ENCODE assay signal across 10 cellular contexts in the genomic region with DNA sequence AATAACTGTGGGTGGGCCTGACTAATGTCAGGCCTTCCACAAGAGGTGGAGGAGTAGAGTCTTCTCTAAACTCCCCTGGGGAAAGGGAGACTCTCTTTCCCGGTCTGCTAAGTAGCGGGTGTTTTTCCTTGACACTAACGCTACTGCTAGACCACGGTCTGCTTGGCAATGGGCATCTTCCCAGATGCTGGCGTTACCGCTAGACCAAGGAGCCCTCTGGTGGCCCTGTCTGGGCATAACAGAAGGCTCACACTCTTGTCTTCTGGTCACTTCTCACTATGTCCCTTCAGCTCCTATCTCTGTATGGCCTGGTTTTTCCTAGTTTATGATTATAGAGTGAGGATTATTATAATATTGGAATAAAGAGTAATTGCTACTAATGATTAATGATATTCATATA. TPM values are rescaled to one million over a fixed set of nuclear protein-coding genes. Genes with fewer than 3 reads are reported as not detected.
A peak's percentile ranks its signal among the peaks of the same experiment; 100 is the strongest.
DNase-seq lines count a peak whose midpoint lies in the region; ATAC-seq, FAIRE-seq and TF ChIP-seq lines count a peak whose summit lies in the region.
"Not testable (repeated sequence)": the region's sequence is repeated elsewhere in the genome, so short reads cannot be mapped to it uniquely, and the experiment has no call there.
"Had no signal": no experiment of that assay in that cellular context is flagged by ENCODE, and none has a peak within 500 bp of the region (broad histone marks: within the 10 kb centered on the region; RNA-seq: fewer than 3 reads in every experiment).

No MANE protein-coding gene starts in this region.

- not testable (repeated sequence) for TF ChIP-seq POLR2A in A549 (IDR thresholded peaks at IDR 0.05; ENCODE audit: low read length)

- TF ChIP-seq EP300 in A549 (IDR thresholded peaks at IDR 0.05): not testable (repeated sequence)

- H3K27ac Mint-ChIP-seq in WTC11; neural crest cell (ENCODE audit: unreplicated experiment): not testable (repeated sequence)

- TF ChIP-seq CTCF in A549 (IDR thresholded peaks at IDR 0.05): peak; percentile 34; the same call in 1 of the 3 replicates
- peak; percentile 48 for TF ChIP-seq CTCF in HFF-Myc (IDR thresholded peaks at IDR 0.05; ENCODE audit: low read depth, low read length, missing control alignments)
- TF ChIP-seq CTCF in WTC11 (IDR thresholded peaks at IDR 0.05): not testable (repeated sequence)
- peak; percentile 48 for TF ChIP-seq CTCF in cardiac fibroblast (IDR thresholded peaks at IDR 0.05; ENCODE audit: low read depth, low read length)
- peak; percentile 29 for TF ChIP-seq CTCF in fibroblast of the aortic adventitia (IDR thresholded peaks at IDR 0.05; ENCODE audit: insufficient read depth, low read length)
- TF ChIP-seq CTCF in neural crest cell (conservative IDR thresholded peaks at IDR 0.05): peak; percentile 41

- 5% methylated on average over 6 of the region's 6 CpGs for WGBS in A549 (ENCODE audit: missing lambda C conversion rate)

- DNase-seq in A549 (ENCODE audit: low read depth in 1 of 2, low spot score in 1 of 2) (peak in 1 of 2 experiments; percentile 37), ELR (ENCODE audit: low read depth) (peak; percentile 13), NCI-H748 (lab: John Stamatoyannopoulos, UW; ENCODE audit: unreplicated experiment) (peak; percentile 0), WTC11 (ENCODE audit: low spot score) (peak; percentile 33), cardiac fibroblast (ENCODE audit: low read depth in 2 of 2) (peak; percentile 21 to 23), fibroblast of the aortic adventitia (ENCODE audit: low read depth) (peak; percentile 10)
- not testable (repeated sequence) for DNase-seq in HFF-Myc (ENCODE audit: extremely low read depth, low read depth); neural crest cell (ENCODE audit: low read depth, low spot score)

- FAIRE-seq in A549 (lab: Jason Lieb, UNC): not testable (repeated sequence)

- H3K4me1 ChIP-seq in A549: not testable (repeated sequence)

- TF ChIP-seq RAD21 in A549 (conservative IDR thresholded peaks at IDR 0.05 in 1 of 2, IDR thresholded peaks at IDR 0.05 in 1 of 2): peak; percentile 41 to 52

- peaks cover 91% of the 10 kb centered on the region for H3K9me3 Mint-ChIP-seq in WTC11
- peaks cover 29% of the 10 kb centered on the region for H3K9me3 Mint-ChIP-seq in neural crest cell

- not testable (repeated sequence) for H3K4me1 Mint-ChIP-seq in WTC11, neural crest cell

- CTCF ChIA-PET in A549 (lab: Yijun Ruan, JAX): interaction anchor here (0.7 to 1.4 kb wide), 4 partner anchors 10 to 128 kb away, joined by 3 to 4 read pairs (median 3); no protein-coding TSS in a partner anchor
- CTCF ChIA-PET in WTC11 (lab: Charles Lee): not testable (repeated sequence)

- POLR2A ChIA-PET in A549 (lab: Yijun Ruan, JAX); WTC11 (lab: Charles Lee): not testable (repeated sequence)

- not testable (repeated sequence) for ATAC-seq in A549, WTC11

- not testable (repeated sequence) for H3K4me3 ChIP-seq in A549; HFF-Myc (replicated peaks; ENCODE audit: low read depth, low read length); cardiac fibroblast (replicated peaks in 1 of 2; ENCODE audit: low read depth in 2 of 2, low read length in 2 of 2); fibroblast of the aortic adventitia (ENCODE audit: low read depth, low read length)

- H3K27me3 Mint-ChIP-seq in WTC11 (ENCODE audit: low read depth); neural crest cell (ENCODE audit: low read depth): not testable (repeated sequence)

- H3K36me3 Mint-ChIP-seq in WTC11 (peaks cover 43% of the 10 kb centered on the region), neural crest cell (ENCODE audit: low read depth) (peaks cover 12% of the 10 kb centered on the region)

- not testable (repeated sequence) for H3K4me3 Mint-ChIP-seq in WTC11, neural crest cell

- H3K4me2 ChIP-seq in A549: not testable (repeated sequence)

- peaks cover 12% of the 10 kb centered on the region; the same call in 2 of the 3 replicates for H3K9me3 ChIP-seq in A549

- H3K27ac ChIP-seq in A549: not testable (repeated sequence)

TF ChIP-seq in A549, 52 proteins besides CTCF, POLR2A, EP300 and RAD21:
- peak; percentile 32; the same call in 1 of the 3 replicates for TF ChIP-seq SMC3 (IDR thresholded peaks at IDR 0.05)

RNA-seq across cellular contexts. Expression of a gene that starts 29.8 kb away (rescaled TPM):
- polyA plus RNA-seq in A549 (2011; rRNA removed): 0.75 and 0.93 TPM in 2 replicates
- polyA plus RNA-seq in A549 (2012; cell fraction: cytosol; rRNA removed): 0.05 and 0.08 TPM in 2 replicates
- 0.26 and 0.43 TPM in 2 replicates for polyA plus RNA-seq in A549 (2012; cell fraction: nucleus; rRNA removed)
- polyA plus RNA-seq in A549 (2017; fragmentation: RNase III; extraction: RNeasy Plus Mini Kit Qiagen cat#74134 plus additional on column Dnase treatment): 0.14 to 0.21 TPM (median 0.17 TPM) in 3 replicates
- 0.12 and 0.54 TPM in 2 replicates for polyA minus RNA-seq in A549 (2011; rRNA and poly(A)+ RNA removed)
- 1.0 to 2.6 TPM (median 1.3 TPM) in 3 replicates for total RNA-seq in WTC11 (2021)
- total RNA-seq in fibroblast of the aortic adventitia (ENCODE audit: low replicate concordance): 0.36 and 0.82 TPM in 2 replicates
- 0.48 and 0.49 TPM in 2 replicates for total RNA-seq in neural crest cell
- total RNA-seq: A172, dermis microvascular lymphatic vessel endothelial cell had no signal

RNA-seq across cellular contexts. Expression of a gene that starts 43.6 kb away (rescaled TPM):
- polyA plus RNA-seq in A549 (2011; rRNA removed): 0.45 and 0.96 TPM in 2 replicates
- 0.18 and 0.26 TPM in 2 replicates for polyA plus RNA-seq in A549 (2012; cell fraction: cytosol; rRNA removed)
- 1.8 TPM in 2 replicates for polyA plus RNA-seq in A549 (2012; cell fraction: nucleus; rRNA removed)
- 0.32 to 0.42 TPM (median 0.37 TPM) in 3 replicates for polyA plus RNA-seq in A549 (2017; fragmentation: RNase III; extraction: RNeasy Plus Mini Kit Qiagen cat#74134 plus additional on column Dnase treatment)
- 0.88 and 1.5 TPM in 2 replicates for polyA minus RNA-seq in A549 (2011; rRNA and poly(A)+ RNA removed)
- 0.57 to 1.2 TPM (median 1.1 TPM) in 3 replicates for total RNA-seq in WTC11 (2021)
- total RNA-seq in fibroblast of the aortic adventitia (ENCODE audit: low replicate concordance): 1.6 and 13.5 TPM in 2 replicates
- total RNA-seq in neural crest cell: 1.4 and 1.6 TPM in 2 replicates
- total RNA-seq: A172 had no signal
